Comparison of ENCODE assay signal across 8 cellular contexts in the genomic region with DNA sequence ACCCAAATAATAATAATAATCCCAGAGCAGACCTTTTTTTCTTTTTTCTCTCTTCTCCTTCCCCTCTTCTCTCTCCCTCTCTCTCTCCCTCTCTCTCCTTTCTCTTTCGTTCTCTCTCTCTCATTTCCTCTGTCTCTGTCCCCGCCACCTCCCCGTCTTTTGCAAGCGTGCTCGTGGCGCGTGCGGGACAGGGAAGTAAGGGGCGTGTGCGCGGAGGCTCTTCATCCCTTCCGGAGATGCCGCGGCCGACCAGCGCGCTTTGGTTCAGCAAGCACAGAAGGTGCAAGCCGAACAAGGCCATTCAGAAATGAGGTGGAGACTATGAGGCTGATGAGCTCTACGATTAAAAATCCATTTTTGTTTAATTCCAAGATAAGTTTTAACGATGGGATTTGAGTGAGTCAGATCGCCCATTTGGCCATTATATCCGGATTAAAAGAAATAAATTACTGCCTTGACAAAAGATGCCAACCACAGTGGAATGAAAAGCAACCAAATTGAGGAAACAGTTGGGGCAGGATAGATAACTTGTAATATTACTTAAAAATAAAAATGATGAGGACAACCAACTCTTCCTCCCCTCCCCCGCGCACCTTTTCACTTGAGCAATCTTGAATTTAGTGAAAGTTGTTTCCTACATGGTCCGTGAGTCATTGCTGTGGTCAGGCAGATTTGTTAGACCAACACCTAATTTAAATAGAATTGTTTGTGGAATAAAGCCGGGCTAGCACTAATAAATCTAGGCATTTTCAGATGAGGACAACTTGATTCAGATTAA. TPM values are rescaled to one million over a fixed set of nuclear protein-coding genes. Genes with fewer than 3 reads are reported as not detected.
DNase-seq lines count a peak whose midpoint lies in the region; ATAC-seq, FAIRE-seq and TF ChIP-seq lines count a peak whose summit lies in the region.

No MANE protein-coding gene starts in this region.

- H3K9me3 Mint-ChIP-seq in MCF 10A (ENCODE audit: unreplicated experiment): no peaks in the 10 kb centered on the region

- H4K20me1 ChIP-seq in keratinocyte (ENCODE audit: control insufficient read depth, extremely low read depth, insufficient read depth, low read length): no peaks in the 10 kb centered on the region

- peaks cover 67% of the 10 kb centered on the region for H3K4me1 Mint-ChIP-seq in MCF 10A (ENCODE audit: insufficient read depth, unreplicated experiment)

- H3K27me3 Mint-ChIP-seq in MCF 10A (ENCODE audit: insufficient read depth, unreplicated experiment): no peaks in the 10 kb centered on the region

- intact Hi-C loops in MCF 10A (cut with micrococcal nuclease): loop anchor here (1.0 to 10.0 kb wide), 2 partner anchors 131 to 744 kb away; no protein-coding TSS in a partner anchor

- H3K27ac ChIP-seq in 22Rv1: peak overlapping the region; percentile 49
- peak overlapping the region; percentile 90 for H3K27ac ChIP-seq in keratinocyte (ENCODE audit: control insufficient read depth, insufficient read depth, low read length)

- H3K27me3 ChIP-seq in keratinocyte (ENCODE audit: control insufficient read depth, extremely low read depth, insufficient read depth, low read length): no peaks in the 10 kb centered on the region

- H3K9ac ChIP-seq in keratinocyte (ENCODE audit: control insufficient read depth, extremely low read depth, insufficient read depth, low read length): peak overlapping the region; percentile 93

- H3K27ac Mint-ChIP-seq in MCF 10A (ENCODE audit: low read depth, unreplicated experiment): peak overlapping the region; percentile 50

- CTCF ChIA-PET in MCF 10A (lab: Yijun Ruan, JAX): interaction anchor here (0.8 to 2.4 kb wide), 6 partner anchors 8 to 317 kb away, joined by 3 to 24 read pairs (median 6); no protein-coding TSS in a partner anchor

- H3K4me3 Mint-ChIP-seq in MCF 10A (ENCODE audit: unreplicated experiment): peak overlapping the region; percentile 92

- H3K4me2 ChIP-seq in keratinocyte (ENCODE audit: control insufficient read depth, extremely low read depth, insufficient read depth, low read depth, low read length): peak overlapping the region; percentile 89

- peaks cover 54% of the 10 kb centered on the region for H3K79me2 ChIP-seq in keratinocyte (ENCODE audit: control insufficient read depth, insufficient read depth, low read length)

- H3K4me3 ChIP-seq in HFF-Myc (replicated peaks; ENCODE audit: low read depth, low read length): peak overlapping the region; percentile 64
- peak overlapping the region; percentile 67 to 92 (median 71) for H3K4me3 ChIP-seq in keratinocyte (ENCODE audit: control insufficient read depth in 2 of 3, extremely low read depth in 1 of 3, insufficient read depth in 2 of 3, low read depth in 1 of 3, low read length in 3 of 3)

- H3K4me1 ChIP-seq in keratinocyte (ENCODE audit: control insufficient read depth, extremely low read depth, insufficient read depth, low read length): peaks cover 70% of the 10 kb centered on the region

- dilution Hi-C loops in keratinocyte (cut with MboI; ENCODE audit: extremely low pct_ligation_motif_present, low sequenced_read_pairs): no loop called here

- H2AFZ ChIP-seq in keratinocyte (ENCODE audit: control insufficient read depth, low read length): peak overlapping the region; percentile 35

- TF ChIP-seq CTCF in 22Rv1 (IDR thresholded peaks at IDR 0.05): no peak
- no peak for TF ChIP-seq CTCF in HFF-Myc (IDR thresholded peaks at IDR 0.05; ENCODE audit: low read depth, low read length, missing control alignments)
- no peak for TF ChIP-seq CTCF in MCF 10A (IDR thresholded peaks at IDR 0.05; ENCODE audit: unreplicated experiment)
- no peak for TF ChIP-seq CTCF in keratinocyte (optimal IDR thresholded peaks at IDR 0.05 in 1 of 3, IDR thresholded peaks at IDR 0.05 in 1 of 3, conservative IDR thresholded peaks at IDR 0.05 in 1 of 3; ENCODE audit: extremely low read depth in 1 of 3, insufficient read depth in 2 of 3, low read length in 3 of 3)

- no peaks in the 10 kb centered on the region for H3K9me1 ChIP-seq in keratinocyte (ENCODE audit: control insufficient read depth, extremely low read depth, insufficient read depth, low read length)

- H3K36me3 ChIP-seq in keratinocyte (ENCODE audit: control insufficient read depth in 2 of 2, extremely low read depth in 1 of 2, insufficient read depth in 2 of 2, low read length in 2 of 2): peaks cover 5 to 19% of the 10 kb centered on the region in 2 experiments

- H3K36me3 Mint-ChIP-seq in MCF 10A (ENCODE audit: insufficient read depth, unreplicated experiment): no peaks in the 10 kb centered on the region

- H3K9me3 ChIP-seq in keratinocyte (ENCODE audit: control insufficient read depth, low read depth, low read length): no peaks in the 10 kb centered on the region

- POLR2A ChIA-PET in MCF 10A (lab: Yijun Ruan, JAX): interaction anchor here (0.7 to 8.3 kb wide), 12 partner anchors 8 to 317 kb away, joined by 3 to 79 read pairs (median 6); no protein-coding TSS in a partner anchor

- peak; percentile 52 for FAIRE-seq in keratinocyte (lab: Jason Lieb, UNC)

- ATAC-seq in GM19328 (IDR thresholded peaks at IDR 0.05; ENCODE audit: unreplicated experiment): no peak

- DNase-seq in HFF-Myc (ENCODE audit: extremely low read depth, low read depth) (no peak), T-helper 9 cell (peak; percentile 32), MCF 10A (ENCODE audit: unreplicated experiment) (peak; percentile 89), keratinocyte (ENCODE audit: low read depth, low spot score) (no peak), 8988T (no peak)
- peak; percentile 40 to 44 for DNase-seq in stimulated activated CD4-positive, alpha-beta T cell treated with anti-CD3 and anti-CD28 coated beads, Interleukin-1b, Interleukin-23, amount 100 ng/mL, for 4 hours (ENCODE audit: low read depth in 2 of 2)

- TSS peak; percentile 51 for BruUV-seq in MCF 10A (replicated peaks; lab: Mats Ljungman, UMichigan)

RNA-seq across cellular contexts. Expression of a gene that starts 1.2 kb away (rescaled TPM):
- 13.0 and 32.6 TPM in 2 replicates for total RNA-seq in MCF 10A (2022)
- polyA plus RNA-seq in keratinocyte: 50.7 to 76.5 TPM (median 71.3 TPM) in 3 replicates
- polyA plus RNA-seq in keratinocyte (2011; ENCODE audit: low read depth): 8.3 TPM
- 29.4 and 57.4 TPM in 2 replicates for polyA plus RNA-seq in keratinocyte (2011; cell fraction: cytosol; rRNA removed)
- polyA plus RNA-seq in keratinocyte (2011; cell fraction: nucleus; rRNA removed): 135 and 145 TPM in 2 replicates
- 12.8 and 59.8 TPM in 2 replicates for polyA plus RNA-seq in keratinocyte (2012; ENCODE audit: low replicate concordance)
- polyA minus RNA-seq in keratinocyte: 33.5 to 51.5 TPM (median 39.6 TPM) in 3 replicates
- 30.3 TPM for polyA minus RNA-seq in keratinocyte (2011; cell fraction: cytosol; rRNA and poly(A)+ RNA removed)
- 45.1 and 74.9 TPM in 2 replicates for polyA minus RNA-seq in keratinocyte (2011; cell fraction: nucleus; rRNA and poly(A)+ RNA removed)

RNA-seq across cellular contexts. Expression of a gene that starts 1.5 kb away (rescaled TPM):
- 5.1 and 9.6 TPM in 2 replicates for total RNA-seq in MCF 10A (2022)
- 3.1 to 3.7 TPM (median 3.2 TPM) in 3 replicates for polyA plus RNA-seq in keratinocyte
- polyA plus RNA-seq in keratinocyte (2011; ENCODE audit: low read depth): 2.0 TPM
- 2.4 and 4.7 TPM in 2 replicates for polyA plus RNA-seq in keratinocyte (2011; cell fraction: cytosol; rRNA removed)
- 7.8 and 13.8 TPM in 2 replicates for polyA plus RNA-seq in keratinocyte (2011; cell fraction: nucleus; rRNA removed)
- polyA plus RNA-seq in keratinocyte (2012; ENCODE audit: low replicate concordance): 5.1 and 8.0 TPM in 2 replicates
- polyA minus RNA-seq in keratinocyte: 2.9 to 5.0 TPM (median 4.4 TPM) in 3 replicates
- 2.1 TPM for polyA minus RNA-seq in keratinocyte (2011; cell fraction: cytosol; rRNA and poly(A)+ RNA removed)
- 3.2 and 4.5 TPM in 2 replicates for polyA minus RNA-seq in keratinocyte (2011; cell fraction: nucleus; rRNA and poly(A)+ RNA removed)

Comparison
In these comparisons a context has a peak if more than half of its experiments do, and no peak if none do; other contexts are left out.
1. DNase-seq: peak in T-helper 9 cell (single experiment), MCF 10A (single experiment) and stimulated activated CD4-positive, alpha-beta T cell treated with anti-CD3 and anti-CD28 coated beads, Interleukin-1b, Interleukin-23, amount 100 ng/mL, for 4 hours (2 of 2); none in HFF-Myc (single experiment), keratinocyte (single experiment) and 8988T (single experiment).